16 cellular contexts compared by ENCODE assay signal in the genomic region with DNA sequence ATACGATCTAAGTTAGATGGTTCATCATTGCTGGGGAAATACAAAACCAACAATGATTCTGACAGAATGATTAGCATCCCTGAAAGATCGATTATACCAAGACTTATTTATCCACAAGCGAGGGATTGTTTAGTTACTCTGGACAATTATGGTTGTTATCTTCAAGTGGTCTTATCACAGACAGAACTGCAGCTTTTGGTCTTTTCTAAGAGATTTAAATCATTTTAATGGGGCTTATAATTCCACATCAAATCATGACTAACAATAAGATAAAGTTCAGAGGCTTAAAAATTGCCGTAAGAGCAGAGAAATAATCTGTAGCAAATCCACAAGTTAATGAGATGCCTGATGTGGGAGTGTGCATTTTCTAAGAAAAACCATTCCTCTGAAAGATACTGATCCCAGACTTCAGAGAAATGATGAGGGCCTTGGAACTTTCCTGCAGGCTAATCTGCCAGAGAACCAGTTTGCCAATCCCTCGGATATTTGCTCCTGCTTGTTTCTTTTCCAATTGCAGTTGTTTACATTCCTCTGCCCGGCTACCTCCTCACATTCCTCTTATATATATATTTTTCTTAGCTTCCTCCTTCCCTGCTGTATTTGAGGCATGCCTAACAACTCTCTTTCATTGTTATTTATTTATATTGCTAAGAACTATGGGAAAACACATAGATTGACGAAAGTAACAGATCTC.
DNase-seq lines count a peak whose midpoint lies in the region; ATAC-seq and TF ChIP-seq lines count a peak whose summit lies in the region.
"Had no signal": no experiment of that assay in that cellular context is flagged by ENCODE, and none has a peak within 500 bp of the region (broad histone marks: within the 10 kb centered on the region; RNA-seq: fewer than 3 reads in every experiment).

No MANE protein-coding gene starts in this region.

- peak overlapping the region; percentile 17 for H3K27ac ChIP-seq in hepatocyte
- H3K27ac ChIP-seq: coronary artery, right lobe of liver had no signal

- no peaks in the 10 kb centered on the region for H3K27me3 ChIP-seq in hepatocyte
- H3K27me3 ChIP-seq: right lobe of liver had no signal

- H3K36me3 ChIP-seq in hepatocyte (replicated peaks; ENCODE audit: insufficient read depth, low read depth) = no peaks in the 10 kb centered on the region
- H3K36me3 ChIP-seq: right lobe of liver had no signal

- DNase-seq in AG04449 (ENCODE audit: low read depth, low spot score) (peak; percentile 17), EH (ENCODE audit: low read depth) (peak; percentile 51), amniotic epithelial cell (ENCODE audit: low read depth) (peak; percentile 89), hepatocyte (ENCODE audit: low spot score) (peak; percentile 6), GM20000 (ENCODE audit: low spot score) (no peak), NCI-H1694 (lab: John Stamatoyannopoulos, UW) (no peak), GM19240 (ENCODE audit: insufficient read length, low spot score) (no peak)
- DNase-seq: activated CD8-positive, alpha-beta memory T cell treated with anti-CD3 and anti-CD28 coated beads, Interleukin-2, amount 50 U/mL, for 4 hours; KG1; MV-4-11; NCI-H524 treated with DMSO at 0.1 percent for 48 hours; right lobe of liver; SHP77 had no signal

- POLR2A ChIA-PET in AG04449 (lab: Yijun Ruan, JAX) = no interaction called here

- no peaks in the 10 kb centered on the region for H3K9me3 ChIP-seq in hepatocyte (ENCODE audit: low read depth)
- H3K9me3 ChIP-seq: right lobe of liver had no signal

- TF ChIP-seq CTCF in AG04449 (IDR thresholded peaks at IDR 0.05; ENCODE audit: insufficient read depth, low read length, missing control alignments) = no peak
- no peak for TF ChIP-seq CTCF in hepatocyte (IDR thresholded peaks at IDR 0.05; ENCODE audit: poor library complexity)
- no peak for TF ChIP-seq CTCF in GM20000 (IDR thresholded peaks at IDR 0.05; ENCODE audit: extremely low read depth, missing control alignments)

- H2AFZ ChIP-seq in hepatocyte = peak overlapping the region; percentile 40

- ATAC-seq in SK-N-SH treated with all-trans-retinoic acid at 6 μM for 48 hours = no peak
- ATAC-seq: HCT116, right lobe of liver had no signal

- WGBS in hepatocyte (ENCODE audit: low lambda C conversion rate, missing lambda C conversion rate) = 43% methylated on average over 7 of the region's 7 CpGs

- no peaks in the 10 kb centered on the region for H3K79me2 ChIP-seq in hepatocyte

- no peaks in the 10 kb centered on the region for H3K9me2 ChIP-seq in hepatocyte (replicated peaks; ENCODE audit: insufficient read depth)

- no peak overlapping the region for H3K4me3 ChIP-seq in AG04449 (ENCODE audit: low read depth, low read length)
- H3K4me3 ChIP-seq in hepatocyte = no peak overlapping the region
- H3K4me3 ChIP-seq: coronary artery, right lobe of liver had no signal

- H3K4me1 ChIP-seq in hepatocyte (ENCODE audit: insufficient read depth) = no peaks in the 10 kb centered on the region
- H3K4me1 ChIP-seq: right lobe of liver had no signal

- H4K20me1 ChIP-seq in hepatocyte (ENCODE audit: insufficient read depth, poor library complexity, severe bottlenecking) = no peaks in the 10 kb centered on the region

- CTCF ChIA-PET in AG04449 (lab: Yijun Ruan, JAX) = interaction anchor here (0.8 kb wide), 1 partner anchor 10 kb away, joined by 3 read pairs; no protein-coding TSS in a partner anchor

- H3K4me2 ChIP-seq in hepatocyte = peak overlapping the region; percentile 32

TF ChIP-seq in SK-N-SH treated with all-trans-retinoic acid at 6 μM for 48 hours, 23 proteins besides CTCF, POLR2A, EP300 and RAD21:
- TF ChIP-seq ISL1 (CRISPR knock-in tag; IDR thresholded peaks at IDR 0.05) = no peak
- TF ChIP-seq ZC3H10 (CRISPR knock-in tag; IDR thresholded peaks at IDR 0.05) = no peak
- no peak for TF ChIP-seq ZFP30 (CRISPR knock-in tag; IDR thresholded peaks at IDR 0.05)
- TF ChIP-seq SNAI2 (CRISPR knock-in tag; IDR thresholded peaks at IDR 0.05) = no peak
- TF ChIP-seq OSR1 (CRISPR knock-in tag; IDR thresholded peaks at IDR 0.05) = no peak

Comparison
In these comparisons a context has a peak if more than half of its experiments do, and no peak if none do; other contexts are left out.
1. DNase-seq: peak in AG04449 (single experiment), EH (single experiment), amniotic epithelial cell (single experiment) and hepatocyte (single experiment); none in GM20000 (single experiment), NCI-H1694 (single experiment) and GM19240 (single experiment).